8 cellular contexts compared by ENCODE assay signal in the genomic region with DNA sequence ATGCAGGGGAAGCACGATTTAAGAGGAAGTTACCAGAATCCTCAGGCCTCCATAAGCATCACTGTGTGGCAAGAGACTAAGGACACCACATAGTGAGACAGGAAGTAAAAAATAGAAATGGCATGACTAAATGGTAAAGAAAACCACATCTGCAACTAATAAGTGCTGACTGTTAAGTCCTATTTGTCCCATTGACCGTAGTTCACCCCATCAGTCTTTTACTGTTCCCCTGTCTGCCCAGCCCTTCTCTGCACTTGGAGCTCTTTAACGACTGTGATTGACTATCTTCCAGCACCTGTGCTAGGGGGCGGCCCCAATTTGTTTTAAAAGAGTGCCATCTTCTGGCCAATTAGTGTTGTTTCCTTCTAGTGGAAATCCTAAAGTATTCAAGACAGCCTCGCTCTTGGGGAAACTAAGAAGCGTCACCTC.
DNase-seq lines count a peak whose midpoint lies in the region; ATAC-seq and TF ChIP-seq lines count a peak whose summit lies in the region.

No MANE protein-coding gene starts in this region.

- ATAC-seq in GM21526 (IDR thresholded peaks at IDR 0.05; ENCODE audit: low FRiP score, unreplicated experiment) (peak; percentile 88), HG03108 (IDR thresholded peaks at IDR 0.05; ENCODE audit: unreplicated experiment) (no peak)

- H3K4me3 ChIP-seq in Caco-2 (ENCODE audit: low read depth, low read length) = no peak overlapping the region

- H3K4me3 Mint-ChIP-seq in Caco-2 (ENCODE audit: unreplicated experiment) = no peak overlapping the region

- peak; percentile 45 to 46 for DNase-seq in Caco-2
- peak; percentile 54 for DNase-seq in LoVo (ENCODE audit: low spot score)
- peak; percentile 38 for DNase-seq in RPMI7951 (ENCODE audit: low read depth)
- DNase-seq in activated gamma-delta T cell treated with anti-CD3 and anti-CD28 coated beads, Interleukin-2, amount 50 U/mL, for 16 hours (ENCODE audit: low read depth) = peak; percentile 5
- DNase-seq in glomerular endothelial cell (ENCODE audit: extremely low read depth, low read depth, low spot score) = peak; percentile 20
- DNase-seq in pons (ENCODE audit: low spot score) = peak; percentile 67

- H3K27me3 Mint-ChIP-seq in Caco-2 (ENCODE audit: insufficient read depth, unreplicated experiment) = no peaks in the 10 kb centered on the region

- H3K9me3 ChIP-seq in Caco-2 = no peaks in the 10 kb centered on the region

- no peaks in the 10 kb centered on the region for H3K27me3 ChIP-seq in Caco-2 (replicated peaks; ENCODE audit: control insufficient read depth, insufficient read depth, low read length)

- BruUV-seq in Caco-2 (replicated peaks; lab: Mats Ljungman, UMichigan) = no TSS peak

- no peak overlapping the region for H3K27ac Mint-ChIP-seq in Caco-2 (ENCODE audit: unreplicated experiment)

- no peaks in the 10 kb centered on the region for H3K36me3 Mint-ChIP-seq in Caco-2 (ENCODE audit: insufficient read depth, unreplicated experiment)

- POLR2A ChIA-PET in Caco-2 (lab: Charles Lee) = no interaction called here

- intact Hi-C loops in Caco-2 (cut with micrococcal nuclease; ENCODE audit: unreplicated experiment) = loop anchor here (1.0 to 5.0 kb wide), 3 partner anchors 93 to 191 kb away; a partner anchor contains a TSS

- CTCF ChIA-PET in Caco-2 (lab: Charles Lee) = interaction anchor here (0.5 to 1.5 kb wide), 8 partner anchors 47 to 193 kb away, joined by 3 to 22 read pairs (median 3); no protein-coding TSS in a partner anchor

- TF ChIP-seq CTCF in Caco-2 (IDR thresholded peaks at IDR 0.05; ENCODE audit: insufficient read depth in 1 of 2, low read depth in 1 of 2, low read length in 1 of 2, severe bottlenecking in 1 of 2, unreplicated experiment in 1 of 2) = peak; percentile 26 to 53

- H3K36me3 ChIP-seq in Caco-2 (ENCODE audit: control insufficient read depth, insufficient read depth, low read length) = no peaks in the 10 kb centered on the region

- no peaks in the 10 kb centered on the region for H3K9me3 Mint-ChIP-seq in Caco-2 (ENCODE audit: unreplicated experiment)

- H3K4me1 ChIP-seq in Caco-2 = no peaks in the 10 kb centered on the region

- H3K4me1 Mint-ChIP-seq in Caco-2 (ENCODE audit: low read depth, unreplicated experiment) = no peaks in the 10 kb centered on the region

Comparison
In these comparisons a context has a peak if more than half of its experiments do, and no peak if none do; other contexts are left out.
1. DNase-seq: peak in every context shown above with its lines; median percentile 67 in pons; 54 in LoVo; 46 in Caco-2; 38 in RPMI7951; 20 in glomerular endothelial cell; 5 in activated gamma-delta T cell treated with anti-CD3 and anti-CD28 coated beads, Interleukin-2, amount 50 U/mL, for 16 hours.